Comparison of ENCODE assay signal across 16 cellular contexts in genomic region chr5:122607818-122608217, GRCh38.
DNase-seq lines count a peak whose midpoint lies in the region; ATAC-seq, FAIRE-seq and TF ChIP-seq lines count a peak whose summit lies in the region.
"Had no signal": no experiment of that assay in that cellular context is flagged by ENCODE, and none has a peak within 500 bp of the region (broad histone marks: within the 10 kb centered on the region; RNA-seq: fewer than 3 reads in every experiment).

No MANE protein-coding gene starts in this region.

- H3K4me3 ChIP-seq in HepG2 (replicated peaks in 1 of 3; ENCODE audit: insufficient read depth in 1 of 3, low read depth in 2 of 3, low read length in 3 of 3): no peak overlapping the region
- no peak overlapping the region for H3K4me3 ChIP-seq in right lobe of liver
- no peak overlapping the region for H3K4me3 ChIP-seq in choroid plexus epithelial cell (ENCODE audit: low read depth, low read length)
- no peak overlapping the region for H3K4me3 ChIP-seq in gastroesophageal sphincter
- H3K4me3 ChIP-seq: GM12878, HAP-1 had no signal

- H3K27me3 Mint-ChIP-seq in T-helper 17 cell: no peaks in the 10 kb centered on the region
- H3K27me3 Mint-ChIP-seq: CD4-positive, alpha-beta memory T cell had no signal

- no peak overlapping the region for H3K27ac Mint-ChIP-seq in T-helper 17 cell
- H3K27ac Mint-ChIP-seq: CD4-positive, alpha-beta memory T cell had no signal

- no peak for FAIRE-seq in HepG2 (lab: Jason Lieb, UNC)
- FAIRE-seq in GM19239 (lab: Jason Lieb, UNC): no peak
- FAIRE-seq: GM12878, H1 had no signal

- no peak overlapping the region for H2AFZ ChIP-seq in HepG2 (ENCODE audit: low read length)

- H3K27me3 ChIP-seq in HepG2 (ENCODE audit: control insufficient read depth in 1 of 2, insufficient read depth in 2 of 2, low read length in 2 of 2) (no peaks in the 10 kb centered on the region), right lobe of liver (no peaks in the 10 kb centered on the region), gastroesophageal sphincter (no peaks in the 10 kb centered on the region)

- H3K27ac ChIP-seq in HepG2 (ENCODE audit: extremely low read length, insufficient read depth, low read length) (no peak overlapping the region), right lobe of liver (no peak overlapping the region), gastroesophageal sphincter (no peak overlapping the region)
- H3K27ac ChIP-seq: C4-2B had no signal

- TF ChIP-seq RAD21 in HepG2 (CRISPR knock-in tag; IDR thresholded peaks at IDR 0.05): no peak

- DNase-seq in HepG2 (ENCODE audit: low spot score) (no peak), right lobe of liver (no peak), choroid plexus epithelial cell (ENCODE audit: low read depth) (peak; percentile 43), NCI-H2081 (lab: John Stamatoyannopoulos, UW) (no peak), T-helper 17 cell (no peak), GM19239 (ENCODE audit: insufficient read length, low spot score) (no peak)
- DNase-seq: 8988T; BE2C; CD4-positive, alpha-beta memory T cell; DMS79 had no signal

- CTCF ChIA-PET in HepG2 (lab: Yijun Ruan, JAX; ENCODE audit: low intra/inter-chr PET ratio, low total read pairs): no interaction called here

- POLR2A ChIA-PET in HepG2 (lab: Yijun Ruan, JAX): no interaction called here

- intact Hi-C loops in HepG2 (cut with micrococcal nuclease; ENCODE audit: unreplicated experiment): no loop called here
- intact Hi-C loops in right lobe of liver (cut with DNase I): no loop called here

- TF ChIP-seq EP300 in HepG2 (IDR thresholded peaks at IDR 0.05; ENCODE audit: low read depth in 2 of 2, low read length in 2 of 2) (no peak), HepG2 (CRISPR knock-in tag; IDR thresholded peaks at IDR 0.05; ENCODE audit: borderline replicate concordance) (no peak), gastroesophageal sphincter (IDR thresholded peaks at IDR 0.05) (no peak)

- H3K9ac ChIP-seq in HepG2 (ENCODE audit: insufficient read depth, low read depth, low read length): no peak overlapping the region

- H3K4me1 Mint-ChIP-seq in T-helper 17 cell: no peaks in the 10 kb centered on the region
- H3K4me1 Mint-ChIP-seq: CD4-positive, alpha-beta memory T cell had no signal

- H3K36me3 ChIP-seq in HepG2 (replicated peaks in 1 of 2; ENCODE audit: control insufficient read depth in 1 of 2, insufficient read depth in 2 of 2, low read length in 2 of 2): no peaks in the 10 kb centered on the region
- no peaks in the 10 kb centered on the region for H3K36me3 ChIP-seq in right lobe of liver
- no peaks in the 10 kb centered on the region for H3K36me3 ChIP-seq in gastroesophageal sphincter
- H3K36me3 ChIP-seq: BE2C, HAP-1 had no signal

- no peaks in the 10 kb centered on the region for H3K9me3 ChIP-seq in HepG2 (ENCODE audit: low read length)
- H3K9me3 ChIP-seq in right lobe of liver: peaks cover 0 to 2% (median 0%) of the 10 kb centered on the region in 4 donors
- H3K9me3 ChIP-seq in gastroesophageal sphincter: no peaks in the 10 kb centered on the region
- no peaks in the 10 kb centered on the region for H3K9me3 ChIP-seq in T-helper 17 cell (ENCODE audit: control insufficient read depth, low read length, poor library complexity, severe bottlenecking)
- H3K9me3 ChIP-seq: BE2C, HAP-1 had no signal

- no peak overlapping the region for H3K4me3 Mint-ChIP-seq in T-helper 17 cell
- H3K4me3 Mint-ChIP-seq: CD4-positive, alpha-beta memory T cell had no signal

- H3K36me3 Mint-ChIP-seq in T-helper 17 cell (ENCODE audit: low read depth): no peaks in the 10 kb centered on the region
- H3K36me3 Mint-ChIP-seq: CD4-positive, alpha-beta memory T cell had no signal

- BruUV-seq in HepG2 (replicated peaks; lab: Mats Ljungman, UMichigan): no TSS peak

- in situ Hi-C loops in HepG2 (cut with HindIII; ENCODE audit: extremely low pct_ligation_motif_present, low pct_unique_long_range_greater_than_20kb): no loop called here

- H3K4me1 ChIP-seq in HepG2 (ENCODE audit: insufficient read depth, low read length): no peaks in the 10 kb centered on the region
- no peaks in the 10 kb centered on the region for H3K4me1 ChIP-seq in right lobe of liver
- no peaks in the 10 kb centered on the region for H3K4me1 ChIP-seq in gastroesophageal sphincter
- H3K4me1 ChIP-seq: BE2C, HAP-1 had no signal

- no peak for TF ChIP-seq CTCF in HepG2 (CRISPR knock-in tag; IDR thresholded peaks at IDR 0.05)
- no peak for TF ChIP-seq CTCF in right lobe of liver (IDR thresholded peaks at IDR 0.05)
- TF ChIP-seq CTCF in choroid plexus epithelial cell (conservative IDR thresholded peaks at IDR 0.05; ENCODE audit: low read depth, low read length): no peak
- TF ChIP-seq CTCF in gastroesophageal sphincter (IDR thresholded peaks at IDR 0.05): no peak

- TF ChIP-seq POLR2A in HepG2 (IDR thresholded peaks at IDR 0.05; ENCODE audit: insufficient read depth in 1 of 2, low read depth in 2 of 2, low read length in 2 of 2) (no peak), right lobe of liver (IDR thresholded peaks at IDR 0.05) (no peak), gastroesophageal sphincter (IDR thresholded peaks at IDR 0.05) (no peak)

- no peak overlapping the region for H3K4me2 ChIP-seq in HepG2 (ENCODE audit: low read depth, low read length)

- WGBS in HepG2 (ENCODE audit: low lambda C conversion rate): 11% methylated on average over 3 of the region's 3 CpGs
- 65% methylated on average over 3 of the region's 3 CpGs for WGBS in right lobe of liver (ENCODE audit: insufficient coverage, low coverage, low lambda C conversion rate, missing lambda C conversion rate)
- WGBS in gastroesophageal sphincter (ENCODE audit: low coverage in 1 of 2), 2 donors: 62 to 69% methylated on average over 3 of the region's 3 CpGs

- no peaks in the 10 kb centered on the region for H4K20me1 ChIP-seq in HepG2 (ENCODE audit: insufficient read depth, low read length)

- ATAC-seq in HepG2 (no peak), right lobe of liver (no peak), gastroesophageal sphincter (peak; percentile 66), HG03521 (IDR thresholded peaks at IDR 0.05; ENCODE audit: unreplicated experiment) (no peak), T-helper 17 cell (no peak)
- ATAC-seq: GM12878 had no signal

- H3K79me2 ChIP-seq in HepG2 (ENCODE audit: insufficient read depth, low read length): no peaks in the 10 kb centered on the region

TF ChIP-seq in HepG2, 621 proteins besides CTCF, POLR2A, EP300 and RAD21:
- no peak for TF ChIP-seq AGO2 (optimal IDR thresholded peaks at IDR 0.05; ENCODE audit: low read depth, low read length)
- TF ChIP-seq MAFK (conservative IDR thresholded peaks at IDR 0.05 in 1 of 2, IDR thresholded peaks at IDR 0.05 in 1 of 2; ENCODE audit: low read length in 2 of 2): peak in 1 of 2 experiments; percentile 33; a peak in 1 of 4 replicates
- peak; percentile 35; the same call in 1 of the 2 replicates for TF ChIP-seq MAFF (IDR thresholded peaks at IDR 0.05; ENCODE audit: low read depth, low read length)
- TF ChIP-seq SP140L (CRISPR knock-in tag; IDR thresholded peaks at IDR 0.05; ENCODE audit: borderline replicate concordance): no peak
- TF ChIP-seq ZFP37 (CRISPR knock-in tag; IDR thresholded peaks at IDR 0.05; ENCODE audit: borderline replicate concordance): no peak
